12 cellular contexts compared by ENCODE assay signal in the genomic region with DNA sequence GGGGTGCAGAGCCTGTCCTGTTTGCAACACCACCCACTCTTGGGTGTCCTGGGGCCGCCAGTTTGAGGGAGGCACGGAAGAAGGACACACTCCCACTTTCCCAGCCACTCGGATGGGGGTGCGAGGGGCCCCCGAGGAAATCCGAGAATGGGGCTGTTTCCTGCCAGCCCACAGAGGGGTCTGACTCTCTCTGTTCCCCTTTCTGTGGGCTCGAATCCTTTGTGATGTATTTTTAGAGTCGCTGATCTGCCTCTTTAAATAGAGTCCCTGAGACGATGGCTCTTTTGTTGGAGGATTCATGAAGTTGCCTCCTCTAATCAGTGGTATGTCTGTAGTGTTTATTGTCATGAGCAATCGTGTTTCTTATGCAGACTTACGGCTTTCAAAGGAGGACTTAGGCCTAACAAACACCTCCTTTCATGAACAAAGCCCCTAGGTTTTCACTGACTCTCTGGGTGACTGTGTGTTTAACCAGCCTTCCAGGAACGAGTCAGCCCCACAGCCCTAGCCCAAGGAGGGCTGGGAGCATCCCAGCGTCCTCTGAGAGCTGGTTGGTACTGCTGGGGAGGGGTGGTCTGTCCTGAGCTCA. TPM values are rescaled to one million over a fixed set of nuclear protein-coding genes. Genes with fewer than 3 reads are reported as not detected.
DNase-seq lines count a peak whose midpoint lies in the region; ATAC-seq, FAIRE-seq and TF ChIP-seq lines count a peak whose summit lies in the region.
"Had no signal": no experiment of that assay in that cellular context is flagged by ENCODE, and none has a peak within 500 bp of the region (broad histone marks: within the 10 kb centered on the region; RNA-seq: fewer than 3 reads in every experiment).

No MANE protein-coding gene starts in this region.

- peak; percentile 46 for DNase-seq in GM12891 (ENCODE audit: insufficient read length, low spot score)
- DNase-seq in neural crest cell (ENCODE audit: low read depth, low spot score): no peak
- no peak for DNase-seq in AML-193 (lab: John Stamatoyannopoulos, UW)
- DNase-seq in natural killer cell: no peak
- no peak for DNase-seq in OCI-M2 (lab: John Stamatoyannopoulos, UW; ENCODE audit: unreplicated experiment)
- no peak for DNase-seq in foreskin keratinocyte
- DNase-seq: activated T-cell treated with anti-CD3 and anti-CD28 coated beads for 4 hours had no signal

- TF ChIP-seq CTCF in neural crest cell (conservative IDR thresholded peaks at IDR 0.05) (no peak), natural killer cell (IDR thresholded peaks at IDR 0.05) (no peak), foreskin keratinocyte (conservative IDR thresholded peaks at IDR 0.05) (no peak)

- H3K36me3 Mint-ChIP-seq in neural crest cell (ENCODE audit: low read depth): peaks cover 12% of the 10 kb centered on the region
- H3K36me3 Mint-ChIP-seq in natural killer cell: no peaks in the 10 kb centered on the region
- H3K36me3 Mint-ChIP-seq: natural killer cell treated with Interleukin-12 subunit alpha and Interleukin-12 subunit beta and Interleukin-15 and Interleukin-18, amount 100 ng/mL, for 72 hours had no signal

- H3K4me3 Mint-ChIP-seq in neural crest cell (peak overlapping the region; percentile 2), natural killer cell (no peak overlapping the region)
- H3K4me3 Mint-ChIP-seq: natural killer cell treated with Interleukin-12 subunit alpha and Interleukin-12 subunit beta and Interleukin-15 and Interleukin-18, amount 100 ng/mL, for 72 hours had no signal

- no peaks in the 10 kb centered on the region for H3K36me3 ChIP-seq in HUES48 (ENCODE audit: control insufficient read depth, insufficient read depth, low read length)

- no peaks in the 10 kb centered on the region for H3K9me3 Mint-ChIP-seq in neural crest cell
- H3K9me3 Mint-ChIP-seq in natural killer cell: no peaks in the 10 kb centered on the region
- H3K9me3 Mint-ChIP-seq: natural killer cell treated with Interleukin-12 subunit alpha and Interleukin-12 subunit beta and Interleukin-15 and Interleukin-18, amount 100 ng/mL, for 72 hours had no signal

- H3K27ac Mint-ChIP-seq in neural crest cell (ENCODE audit: unreplicated experiment): no peak overlapping the region
- no peak overlapping the region for H3K27ac Mint-ChIP-seq in natural killer cell
- H3K27ac Mint-ChIP-seq: natural killer cell treated with Interleukin-12 subunit alpha and Interleukin-12 subunit beta and Interleukin-15 and Interleukin-18, amount 100 ng/mL, for 72 hours had no signal

- peak; percentile 83 for FAIRE-seq in GM12891 (lab: Jason Lieb, UNC)
- FAIRE-seq: islet of Langerhans had no signal

- intact Hi-C loops in natural killer cell (cut with micrococcal nuclease): no loop called here

- no peak overlapping the region for H3K9ac ChIP-seq in HUES48 (ENCODE audit: low read depth, low read length)

- H3K4me1 ChIP-seq in HUES48 (ENCODE audit: control insufficient read depth, insufficient read depth, low read length) (peaks cover 29% of the 10 kb centered on the region), foreskin keratinocyte (no peaks in the 10 kb centered on the region)

- no peak for ATAC-seq in natural killer cell
- no peak for ATAC-seq in foreskin keratinocyte
- ATAC-seq: natural killer cell treated with Interleukin-12 subunit alpha and Interleukin-12 subunit beta and Interleukin-15 and Interleukin-18, amount 100 ng/mL, for 72 hours had no signal

- H3K4me1 Mint-ChIP-seq in neural crest cell (peaks cover 54% of the 10 kb centered on the region), natural killer cell (peaks cover 7 to 14% of the 10 kb centered on the region in 2 donors)

- TF ChIP-seq POLR2A in GM12891 (IDR thresholded peaks at IDR 0.05; ENCODE audit: low read depth, low read length): no peak

- H3K27ac ChIP-seq in HUES48 (ENCODE audit: low read depth, low read length) (peak overlapping the region; percentile 79), cingulate gyrus (ENCODE audit: low read depth, low read length) (peak overlapping the region; percentile 39), foreskin keratinocyte (no peak overlapping the region)

- H3K4me3 ChIP-seq in HUES48 (ENCODE audit: low read depth, low read length): peak overlapping the region; percentile 32

- H3K27me3 Mint-ChIP-seq in neural crest cell (ENCODE audit: low read depth): peaks cover 4% of the 10 kb centered on the region
- H3K27me3 Mint-ChIP-seq in natural killer cell (ENCODE audit: low read depth in 2 of 2): peaks cover 6% of the 10 kb centered on the region in 2 donors

- H3K9me3 ChIP-seq in HUES48 (ENCODE audit: control insufficient read depth, insufficient read depth, low read length): no peaks in the 10 kb centered on the region

- H3K27me3 ChIP-seq in HUES48 (ENCODE audit: control insufficient read depth, insufficient read depth, low read length) (peaks cover 55% of the 10 kb centered on the region), foreskin keratinocyte (peaks cover 22% of the 10 kb centered on the region)

TF ChIP-seq in GM12891, 5 proteins besides CTCF, POLR2A, EP300 and RAD21:
- no peak for TF ChIP-seq PAX5 (IDR thresholded peaks at IDR 0.05; ENCODE audit: insufficient read depth, low read length, severe bottlenecking)
- TF ChIP-seq SPI1 (IDR thresholded peaks at IDR 0.05; ENCODE audit: low read depth, low read length): peak; percentile 83

RNA-seq across cellular contexts. Expression of gene CIBAR2, which starts 29.1 kb away (rescaled TPM):
- polyA plus RNA-seq in GM12891 (2012; ENCODE audit: low read depth, missing spikeins): 0.21 TPM
- total RNA-seq in neural crest cell (not detected in 2 replicates), natural killer cell (not detected), foreskin keratinocyte (not detected in 2 replicates)
- not detected in 2 replicates for polyA plus RNA-seq in foreskin keratinocyte
- total RNA-seq: epithelial cell of proximal tubule; natural killer cell treated with Interleukin-12 subunit alpha and Interleukin-12 subunit beta and Interleukin-15 and Interleukin-18, amount 100 ng/mL, for 72 hours had no signal

RNA-seq across cellular contexts. Expression of gene KIAA0513, which starts 55.5 kb away (rescaled TPM):
- 7.1 TPM for polyA plus RNA-seq in GM12891 (2012; ENCODE audit: low read depth, missing spikeins)
- total RNA-seq in neural crest cell (10.3 TPM in 2 replicates), natural killer cell (10 to 100 TPM in 2 of 3 donors, 1 to 10 TPM in 1; 7.9 to 17.7 (median 12.1) TPM), foreskin keratinocyte (4.9 and 6.0 TPM in 2 replicates)
- polyA plus RNA-seq in foreskin keratinocyte: 3.4 and 4.0 TPM in 2 replicates
